16 cellular contexts compared by ENCODE assay signal in genomic region chrX:40004916-40005289, GRCh38.
DNase-seq lines count a peak whose midpoint lies in the region; ATAC-seq and TF ChIP-seq lines count a peak whose summit lies in the region.
"Had no signal": no experiment of that assay in that cellular context is flagged by ENCODE, and none has a peak within 500 bp of the region (broad histone marks: within the 10 kb centered on the region; RNA-seq: fewer than 3 reads in every experiment).

No MANE protein-coding gene starts in this region.

- no peak for DNase-seq in activated naive CD4-positive, alpha-beta T cell treated with anti-CD3 and anti-CD28 coated beads for 36 hours
- DNase-seq in activated naive CD4-positive, alpha-beta T cell treated with Interleukin-2 at 50 U/mL for 16 hours, result no peak
- DNase-seq in activated B cell treated with CpG ODN at 0.5 μM for 24 hours (no peak), memory B cell (ENCODE audit: low spot score in 2 of 2) (no peak), suprapubic skin (ENCODE audit: low spot score in 2 of 2) (no peak), CD14-positive monocyte (ENCODE audit: low spot score) (no peak), NCI-H1105 treated with DMSO at 0.1 percent for 48 hours (lab: John Stamatoyannopoulos, UW) (no peak)
- DNase-seq: ACHN; NCI-H2029 treated with DMSO at 0.1 percent for 48 hours; NCI-H524 treated with DMSO at 0.1 percent for 48 hours; stimulated activated CD4-positive, alpha-beta T cell treated with anti-CD3 and anti-CD28 coated beads, Interleukin-15, amount 100 ng/mL, for 24 hours; WERI-Rb-1 had no signal

- H3K36me3 Mint-ChIP-seq in activated naive CD4-positive, alpha-beta T cell treated with anti-CD3 and anti-CD28 coated beads for 36 hours (ENCODE audit: low read depth), result no peaks in the 10 kb centered on the region
- H3K36me3 Mint-ChIP-seq in activated B cell treated with CpG ODN at 0.5 μM for 24 hours (ENCODE audit: low read depth) (no peaks in the 10 kb centered on the region), memory B cell (no peaks in the 10 kb centered on the region), CD14-positive monocyte (peaks cover 0 to 2% of the 10 kb centered on the region in 2 donors)

- no peaks in the 10 kb centered on the region for H3K9me3 Mint-ChIP-seq in activated naive CD4-positive, alpha-beta T cell treated with anti-CD3 and anti-CD28 coated beads for 36 hours
- H3K9me3 Mint-ChIP-seq in activated B cell treated with CpG ODN at 0.5 μM for 24 hours (no peaks in the 10 kb centered on the region), memory B cell (no peaks in the 10 kb centered on the region), CD14-positive monocyte (peaks cover 0 to 38% (median 14%) of the 10 kb centered on the region in 7 donors)

- no peaks in the 10 kb centered on the region for H3K9me3 ChIP-seq in suprapubic skin
- H3K9me3 ChIP-seq: gastroesophageal sphincter had no signal

- intact Hi-C loops in activated naive CD4-positive, alpha-beta T cell treated with anti-CD3 and anti-CD28 coated beads for 36 hours (cut with micrococcal nuclease), result loop anchor here (10.0 kb wide), 2 partner anchors 270 to 390 kb away; no protein-coding TSS in a partner anchor
- intact Hi-C loops in activated B cell treated with CpG ODN at 0.5 μM for 24 hours (cut with micrococcal nuclease), result loop anchor here (5.0 kb wide), 2 partner anchors 273 to 467 kb away; no protein-coding TSS in a partner anchor
- intact Hi-C loops in CD14-positive monocyte (cut with micrococcal nuclease), result no loop called here

- H3K4me1 ChIP-seq in suprapubic skin, result peaks cover 35% of the 10 kb centered on the region

- CTCF ChIA-PET in activated naive CD4-positive, alpha-beta T cell treated with anti-CD3 and anti-CD28 coated beads for 36 hours (lab: Charles Lee), result no interaction called here
- CTCF ChIA-PET in activated B cell treated with CpG ODN at 0.5 μM for 24 hours (lab: Charles Lee), result no interaction called here

- peak overlapping the region; percentile 26 for H3K4me3 ChIP-seq in suprapubic skin

- H3K4me3 Mint-ChIP-seq in activated naive CD4-positive, alpha-beta T cell treated with anti-CD3 and anti-CD28 coated beads for 36 hours, result peak overlapping the region; percentile 76
- peak overlapping the region; percentile 52 for H3K4me3 Mint-ChIP-seq in activated B cell treated with CpG ODN at 0.5 μM for 24 hours
- peak overlapping the region; percentile 52 for H3K4me3 Mint-ChIP-seq in memory B cell
- H3K4me3 Mint-ChIP-seq in CD14-positive monocyte, result peak overlapping the region in 1 of 2 donors; percentile 48

- H3K36me3 ChIP-seq in suprapubic skin, result no peaks in the 10 kb centered on the region
- H3K36me3 ChIP-seq: gastroesophageal sphincter, WERI-Rb-1 had no signal

- peaks cover 15% of the 10 kb centered on the region for H3K4me1 Mint-ChIP-seq in activated naive CD4-positive, alpha-beta T cell treated with anti-CD3 and anti-CD28 coated beads for 36 hours (ENCODE audit: low read depth)
- H3K4me1 Mint-ChIP-seq in activated B cell treated with CpG ODN at 0.5 μM for 24 hours (peaks cover 20% of the 10 kb centered on the region), memory B cell (peaks cover 10% of the 10 kb centered on the region), CD14-positive monocyte (peaks cover 27% of the 10 kb centered on the region)

- H3K27ac ChIP-seq in suprapubic skin, result no peak overlapping the region
- H3K27ac ChIP-seq: WERI-Rb-1 had no signal

- no peak for TF ChIP-seq EP300 in suprapubic skin (IDR thresholded peaks at IDR 0.05)

- H3K27ac Mint-ChIP-seq in activated naive CD4-positive, alpha-beta T cell treated with anti-CD3 and anti-CD28 coated beads for 36 hours, result no peak overlapping the region
- H3K27ac Mint-ChIP-seq in activated B cell treated with CpG ODN at 0.5 μM for 24 hours, result no peak overlapping the region
- H3K27ac Mint-ChIP-seq in memory B cell, result no peak overlapping the region
- no peak overlapping the region for H3K27ac Mint-ChIP-seq in CD14-positive monocyte
- H3K27ac Mint-ChIP-seq: progenitor cell of endocrine pancreas had no signal

- H3K27me3 Mint-ChIP-seq in activated naive CD4-positive, alpha-beta T cell treated with anti-CD3 and anti-CD28 coated beads for 36 hours (ENCODE audit: low read depth), result peaks cover 26% of the 10 kb centered on the region
- H3K27me3 Mint-ChIP-seq in activated B cell treated with CpG ODN at 0.5 μM for 24 hours, result peaks cover 14% of the 10 kb centered on the region
- H3K27me3 Mint-ChIP-seq in memory B cell, result peaks cover 7% of the 10 kb centered on the region
- peaks cover 48 to 69% (median 67%) of the 10 kb centered on the region in 3 donors for H3K27me3 Mint-ChIP-seq in CD14-positive monocyte (ENCODE audit: low read depth in 3 of 3)

- ATAC-seq in activated B cell treated with CpG ODN at 0.5 μM for 24 hours (ENCODE audit: low read depth) (no peak), memory B cell (ENCODE audit: low read depth) (no peak), HG02852 (IDR thresholded peaks at IDR 0.05; ENCODE audit: unreplicated experiment) (no peak)
- ATAC-seq: gastroesophageal sphincter, Panc1 had no signal

- H3K27me3 ChIP-seq in suprapubic skin, result peaks cover 14% of the 10 kb centered on the region
- H3K27me3 ChIP-seq: gastroesophageal sphincter had no signal

- POLR2A ChIA-PET in activated B cell treated with CpG ODN at 0.5 μM for 24 hours (lab: Charles Lee), result interaction anchor here (0.6 to 0.7 kb wide), 3 partner anchors 170 to 259 kb away, joined by 3 to 5 read pairs (median 4); no protein-coding TSS in a partner anchor

- WGBS in suprapubic skin, result 32% methylated on average over 15 of the region's 15 CpGs

- TF ChIP-seq POLR2A in suprapubic skin (IDR thresholded peaks at IDR 0.05), result no peak

- TF ChIP-seq CTCF in activated B cell treated with CpG ODN at 0.5 μM for 24 hours (IDR thresholded peaks at IDR 0.05) (no peak), suprapubic skin (IDR thresholded peaks at IDR 0.05) (no peak), CD14-positive monocyte (IDR thresholded peaks at IDR 0.05) (no peak)

Comparison
In these comparisons a context has a peak if more than half of its experiments do, and no peak if none do; other contexts are left out.
1. intact Hi-C loops: an anchor here in activated naive CD4-positive, alpha-beta T cell treated with anti-CD3 and anti-CD28 coated beads for 36 hours (10.0 kb wide) and activated B cell treated with CpG ODN at 0.5 μM for 24 hours (5.0 kb wide); none called in CD14-positive monocyte.